1 cellular context compared by ENCODE assay signal in genomic region chr9:77759391-77759790, GRCh38.
TF ChIP-seq lines count a peak whose summit lies in the region.

No MANE protein-coding gene starts in this region.

TF ChIP-seq in K562, 482 proteins besides CTCF, POLR2A, EP300 and RAD21 (continued from another document):
- no peak for TF ChIP-seq YY1 (IDR thresholded peaks at IDR 0.05; ENCODE audit: borderline replicate concordance in 1 of 3, control insufficient read depth in 1 of 3, extremely low read depth in 1 of 3, insufficient read depth in 3 of 3, insufficient read length in 1 of 3, insufficient replicate concordance in 2 of 3, low read depth in 1 of 3, low read length in 2 of 3)
- no peak for TF ChIP-seq NFE2L1 (tag; IDR thresholded peaks at IDR 0.05; ENCODE audit: borderline replicate concordance, low read depth)
- no peak for TF ChIP-seq NFIC (IDR thresholded peaks at IDR 0.05)
- no peak for TF ChIP-seq ZNF561 (CRISPR knock-in tag; conservative IDR thresholded peaks at IDR 0.05)
- TF ChIP-seq, protein P1, sequence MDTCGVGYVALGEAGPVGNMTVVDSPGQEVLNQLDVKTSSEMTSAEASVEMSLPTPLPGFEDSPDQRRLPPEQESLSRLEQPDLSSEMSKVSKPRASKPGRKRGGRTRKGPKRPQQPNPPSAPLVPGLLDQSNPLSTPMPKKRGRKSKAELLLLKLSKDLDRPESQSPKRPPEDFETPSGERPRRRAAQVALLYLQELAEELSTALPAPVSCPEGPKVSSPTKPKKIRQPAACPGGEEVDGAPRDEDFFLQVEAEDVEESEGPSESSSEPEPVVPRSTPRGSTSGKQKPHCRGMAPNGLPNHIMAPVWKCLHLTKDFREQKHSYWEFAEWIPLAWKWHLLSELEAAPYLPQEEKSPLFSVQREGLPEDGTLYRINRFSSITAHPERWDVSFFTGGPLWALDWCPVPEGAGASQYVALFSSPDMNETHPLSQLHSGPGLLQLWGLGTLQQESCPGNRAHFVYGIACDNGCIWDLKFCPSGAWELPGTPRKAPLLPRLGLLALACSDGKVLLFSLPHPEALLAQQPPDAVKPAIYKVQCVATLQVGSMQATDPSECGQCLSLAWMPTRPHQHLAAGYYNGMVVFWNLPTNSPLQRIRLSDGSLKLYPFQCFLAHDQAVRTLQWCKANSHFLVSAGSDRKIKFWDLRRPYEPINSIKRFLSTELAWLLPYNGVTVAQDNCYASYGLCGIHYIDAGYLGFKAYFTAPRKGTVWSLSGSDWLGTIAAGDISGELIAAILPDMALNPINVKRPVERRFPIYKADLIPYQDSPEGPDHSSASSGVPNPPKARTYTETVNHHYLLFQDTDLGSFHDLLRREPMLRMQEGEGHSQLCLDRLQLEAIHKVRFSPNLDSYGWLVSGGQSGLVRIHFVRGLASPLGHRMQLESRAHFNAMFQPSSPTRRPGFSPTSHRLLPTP (IDR thresholded peaks at IDR 0.05; ENCODE audit: borderline replicate concordance, extremely low read depth, insufficient read length) = no peak
- no peak for TF ChIP-seq MTA2 (IDR thresholded peaks at IDR 0.05; ENCODE audit: low read depth)
TF ChIP-seq in K562: peak in this region for 0.
